ENCODE assay signal across 2 cellular contexts in the genomic region with DNA sequence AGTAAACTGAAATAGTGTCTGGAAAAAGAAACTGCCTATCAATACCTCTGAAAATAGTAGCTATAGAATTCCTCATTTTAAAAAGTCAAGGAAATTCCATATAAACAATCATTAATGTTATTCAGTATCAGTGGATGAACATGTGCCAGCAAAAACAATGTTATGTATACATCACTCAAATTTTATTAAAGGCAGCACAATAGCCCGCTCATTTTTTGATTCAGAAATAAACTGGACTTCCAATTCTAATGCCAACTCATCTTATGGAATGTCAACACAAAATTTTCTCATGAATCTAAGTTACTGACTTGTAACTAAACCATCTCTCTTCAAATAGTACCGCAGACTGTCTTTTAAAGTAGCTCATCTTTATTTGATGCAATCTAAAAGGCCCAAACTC.
TF ChIP-seq lines count a peak whose summit lies in the region.

No MANE protein-coding gene starts in this region.

TF ChIP-seq in SK-N-SH treated with all-trans-retinoic acid at 6 μM for 48 hours, 23 proteins besides CTCF, POLR2A, EP300 and RAD21 (continued from another document):
- TF ChIP-seq TOX (CRISPR knock-in tag; IDR thresholded peaks at IDR 0.05; ENCODE audit: borderline replicate concordance) (no peak), CSDC2 (CRISPR knock-in tag; IDR thresholded peaks at IDR 0.05) (no peak), ZC3H10 (CRISPR knock-in tag; IDR thresholded peaks at IDR 0.05) (no peak), ARNTL (CRISPR knock-in tag; IDR thresholded peaks at IDR 0.05; ENCODE audit: borderline replicate concordance, low read depth) (no peak), BACH2 (CRISPR knock-in tag; IDR thresholded peaks at IDR 0.05; ENCODE audit: borderline replicate concordance) (no peak), ESRRG (CRISPR knock-in tag; IDR thresholded peaks at IDR 0.05) (no peak), ZFP3 (CRISPR knock-in tag; IDR thresholded peaks at IDR 0.05) (no peak), OSR1 (CRISPR knock-in tag; IDR thresholded peaks at IDR 0.05) (no peak)
- TF ChIP-seq, protein P1, sequence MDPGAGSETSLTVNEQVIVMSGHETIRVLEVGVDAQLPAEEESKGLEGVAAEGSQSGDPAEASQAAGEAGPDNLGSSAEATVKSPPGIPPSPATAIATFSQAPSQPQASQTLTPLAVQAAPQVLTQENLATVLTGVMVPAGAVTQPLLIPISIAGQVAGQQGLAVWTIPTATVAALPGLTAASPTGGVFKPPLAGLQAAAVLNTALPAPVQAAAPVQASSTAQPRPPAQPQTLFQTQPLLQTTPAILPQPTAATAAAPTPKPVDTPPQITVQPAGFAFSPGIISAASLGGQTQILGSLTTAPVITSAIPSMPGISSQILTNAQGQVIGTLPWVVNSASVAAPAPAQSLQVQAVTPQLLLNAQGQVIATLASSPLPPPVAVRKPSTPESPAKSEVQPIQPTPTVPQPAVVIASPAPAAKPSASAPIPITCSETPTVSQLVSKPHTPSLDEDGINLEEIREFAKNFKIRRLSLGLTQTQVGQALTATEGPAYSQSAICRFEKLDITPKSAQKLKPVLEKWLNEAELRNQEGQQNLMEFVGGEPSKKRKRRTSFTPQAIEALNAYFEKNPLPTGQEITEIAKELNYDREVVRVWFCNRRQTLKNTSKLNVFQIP (CRISPR knock-in tag; IDR thresholded peaks at IDR 0.05; ENCODE audit: borderline replicate concordance, low read depth): no peak
- TF ChIP-seq, protein P2, sequence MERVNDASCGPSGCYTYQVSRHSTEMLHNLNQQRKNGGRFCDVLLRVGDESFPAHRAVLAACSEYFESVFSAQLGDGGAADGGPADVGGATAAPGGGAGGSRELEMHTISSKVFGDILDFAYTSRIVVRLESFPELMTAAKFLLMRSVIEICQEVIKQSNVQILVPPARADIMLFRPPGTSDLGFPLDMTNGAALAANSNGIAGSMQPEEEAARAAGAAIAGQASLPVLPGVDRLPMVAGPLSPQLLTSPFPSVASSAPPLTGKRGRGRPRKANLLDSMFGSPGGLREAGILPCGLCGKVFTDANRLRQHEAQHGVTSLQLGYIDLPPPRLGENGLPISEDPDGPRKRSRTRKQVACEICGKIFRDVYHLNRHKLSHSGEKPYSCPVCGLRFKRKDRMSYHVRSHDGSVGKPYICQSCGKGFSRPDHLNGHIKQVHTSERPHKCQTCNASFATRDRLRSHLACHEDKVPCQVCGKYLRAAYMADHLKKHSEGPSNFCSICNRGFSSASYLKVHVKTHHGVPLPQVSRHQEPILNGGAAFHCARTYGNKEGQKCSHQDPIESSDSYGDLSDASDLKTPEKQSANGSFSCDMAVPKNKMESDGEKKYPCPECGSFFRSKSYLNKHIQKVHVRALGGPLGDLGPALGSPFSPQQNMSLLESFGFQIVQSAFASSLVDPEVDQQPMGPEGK (CRISPR knock-in tag; IDR thresholded peaks at IDR 0.05; ENCODE audit: borderline replicate concordance): no peak
- TF ChIP-seq, protein P3, sequence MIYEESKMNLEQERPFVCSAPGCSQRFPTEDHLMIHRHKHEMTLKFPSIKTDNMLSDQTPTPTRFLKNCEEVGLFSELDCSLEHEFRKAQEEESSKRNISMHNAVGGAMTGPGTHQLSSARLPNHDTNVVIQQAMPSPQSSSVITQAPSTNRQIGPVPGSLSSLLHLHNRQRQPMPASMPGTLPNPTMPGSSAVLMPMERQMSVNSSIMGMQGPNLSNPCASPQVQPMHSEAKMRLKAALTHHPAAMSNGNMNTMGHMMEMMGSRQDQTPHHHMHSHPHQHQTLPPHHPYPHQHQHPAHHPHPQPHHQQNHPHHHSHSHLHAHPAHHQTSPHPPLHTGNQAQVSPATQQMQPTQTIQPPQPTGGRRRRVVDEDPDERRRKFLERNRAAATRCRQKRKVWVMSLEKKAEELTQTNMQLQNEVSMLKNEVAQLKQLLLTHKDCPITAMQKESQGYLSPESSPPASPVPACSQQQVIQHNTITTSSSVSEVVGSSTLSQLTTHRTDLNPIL (CRISPR knock-in tag; IDR thresholded peaks at IDR 0.05; ENCODE audit: low read depth): no peak
- TF ChIP-seq, protein P4, sequence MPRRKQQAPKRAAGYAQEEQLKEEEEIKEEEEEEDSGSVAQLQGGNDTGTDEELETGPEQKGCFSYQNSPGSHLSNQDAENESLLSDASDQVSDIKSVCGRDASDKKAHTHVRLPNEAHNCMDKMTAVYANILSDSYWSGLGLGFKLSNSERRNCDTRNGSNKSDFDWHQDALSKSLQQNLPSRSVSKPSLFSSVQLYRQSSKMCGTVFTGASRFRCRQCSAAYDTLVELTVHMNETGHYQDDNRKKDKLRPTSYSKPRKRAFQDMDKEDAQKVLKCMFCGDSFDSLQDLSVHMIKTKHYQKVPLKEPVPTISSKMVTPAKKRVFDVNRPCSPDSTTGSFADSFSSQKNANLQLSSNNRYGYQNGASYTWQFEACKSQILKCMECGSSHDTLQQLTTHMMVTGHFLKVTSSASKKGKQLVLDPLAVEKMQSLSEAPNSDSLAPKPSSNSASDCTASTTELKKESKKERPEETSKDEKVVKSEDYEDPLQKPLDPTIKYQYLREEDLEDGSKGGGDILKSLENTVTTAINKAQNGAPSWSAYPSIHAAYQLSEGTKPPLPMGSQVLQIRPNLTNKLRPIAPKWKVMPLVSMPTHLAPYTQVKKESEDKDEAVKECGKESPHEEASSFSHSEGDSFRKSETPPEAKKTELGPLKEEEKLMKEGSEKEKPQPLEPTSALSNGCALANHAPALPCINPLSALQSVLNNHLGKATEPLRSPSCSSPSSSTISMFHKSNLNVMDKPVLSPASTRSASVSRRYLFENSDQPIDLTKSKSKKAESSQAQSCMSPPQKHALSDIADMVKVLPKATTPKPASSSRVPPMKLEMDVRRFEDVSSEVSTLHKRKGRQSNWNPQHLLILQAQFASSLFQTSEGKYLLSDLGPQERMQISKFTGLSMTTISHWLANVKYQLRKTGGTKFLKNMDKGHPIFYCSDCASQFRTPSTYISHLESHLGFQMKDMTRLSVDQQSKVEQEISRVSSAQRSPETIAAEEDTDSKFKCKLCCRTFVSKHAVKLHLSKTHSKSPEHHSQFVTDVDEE (CRISPR knock-in tag; IDR thresholded peaks at IDR 0.05): no peak

TF ChIP-seq in SK-N-SH, 30 proteins besides CTCF, POLR2A, EP300 and RAD21 (continued from another document):
- TF ChIP-seq, protein P5, sequence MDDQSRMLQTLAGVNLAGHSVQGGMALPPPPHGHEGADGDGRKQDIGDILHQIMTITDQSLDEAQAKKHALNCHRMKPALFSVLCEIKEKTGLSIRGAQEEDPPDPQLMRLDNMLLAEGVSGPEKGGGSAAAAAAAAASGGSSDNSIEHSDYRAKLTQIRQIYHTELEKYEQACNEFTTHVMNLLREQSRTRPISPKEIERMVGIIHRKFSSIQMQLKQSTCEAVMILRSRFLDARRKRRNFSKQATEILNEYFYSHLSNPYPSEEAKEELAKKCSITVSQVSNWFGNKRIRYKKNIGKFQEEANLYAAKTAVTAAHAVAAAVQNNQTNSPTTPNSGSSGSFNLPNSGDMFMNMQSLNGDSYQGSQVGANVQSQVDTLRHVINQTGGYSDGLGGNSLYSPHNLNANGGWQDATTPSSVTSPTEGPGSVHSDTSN (IDR thresholded peaks at IDR 0.05): no peak
- TF ChIP-seq RFX5 (IDR thresholded peaks at IDR 0.05; ENCODE audit: low read length): no peak
- no peak for TF ChIP-seq FOXM1 (IDR thresholded peaks at IDR 0.05; ENCODE audit: low read depth)
- TF ChIP-seq, protein P6, sequence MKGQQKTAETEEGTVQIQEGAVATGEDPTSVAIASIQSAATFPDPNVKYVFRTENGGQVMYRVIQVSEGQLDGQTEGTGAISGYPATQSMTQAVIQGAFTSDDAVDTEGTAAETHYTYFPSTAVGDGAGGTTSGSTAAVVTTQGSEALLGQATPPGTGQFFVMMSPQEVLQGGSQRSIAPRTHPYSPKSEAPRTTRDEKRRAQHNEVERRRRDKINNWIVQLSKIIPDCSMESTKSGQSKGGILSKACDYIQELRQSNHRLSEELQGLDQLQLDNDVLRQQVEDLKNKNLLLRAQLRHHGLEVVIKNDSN (IDR thresholded peaks at IDR 0.05; ENCODE audit: borderline replicate concordance, low read depth): no peak
- no peak for TF ChIP-seq SMC3 (IDR thresholded peaks at IDR 0.05; ENCODE audit: low read depth, low read length)
